In genomic region chr11:87148749-87149148, GRCh38 we compare ENCODE assay signal across 18 cellular contexts.
DNase-seq lines count a peak whose midpoint lies in the region; ATAC-seq, FAIRE-seq and TF ChIP-seq lines count a peak whose summit lies in the region.
"Had no signal": no experiment of that assay in that cellular context is flagged by ENCODE, and none has a peak within 500 bp of the region (broad histone marks: within the 10 kb centered on the region; RNA-seq: fewer than 3 reads in every experiment).

No MANE protein-coding gene starts in this region.

- peaks cover 14% of the 10 kb centered on the region for H3K36me3 Mint-ChIP-seq in neural progenitor cell

- H3F3A ChIP-seq in neural progenitor cell (ENCODE audit: low read depth) = peaks cover 6% of the 10 kb centered on the region

- H3K36me3 ChIP-seq in HepG2 (replicated peaks in 1 of 2; ENCODE audit: control insufficient read depth in 1 of 2, insufficient read depth in 2 of 2, low read length in 2 of 2) = no peaks in the 10 kb centered on the region
- H3K36me3 ChIP-seq in right lobe of liver = no peaks in the 10 kb centered on the region
- H3K36me3 ChIP-seq in K562 (ENCODE audit: control insufficient read depth, insufficient read depth, low read length) = no peaks in the 10 kb centered on the region
- no peaks in the 10 kb centered on the region for H3K36me3 ChIP-seq in neural progenitor cell
- no peaks in the 10 kb centered on the region for H3K36me3 ChIP-seq in breast epithelium

- H4K20me1 ChIP-seq in HepG2 (ENCODE audit: insufficient read depth, low read length) = peaks cover 18% of the 10 kb centered on the region
- H4K20me1 ChIP-seq in K562 (replicated peaks; ENCODE audit: control insufficient read depth, insufficient read depth, low read length) = no peaks in the 10 kb centered on the region
- no peaks in the 10 kb centered on the region for H4K20me1 ChIP-seq in neural progenitor cell (ENCODE audit: low read depth)

- H3K9me3 Mint-ChIP-seq in neural progenitor cell = peaks cover 17% of the 10 kb centered on the region
- H3K9me3 Mint-ChIP-seq: H9 had no signal

- FAIRE-seq in HepG2 (lab: Jason Lieb, UNC) (no peak), K562 (lab: Jason Lieb, UNC) (no peak)
- FAIRE-seq: H1, HTR-8/SVneo had no signal

- BruUV-seq in HepG2 (replicated peaks; lab: Mats Ljungman, UMichigan) (no TSS peak), K562 (replicated peaks; lab: Mats Ljungman, UMichigan) (no TSS peak)

- TF ChIP-seq EP300 in HepG2 (IDR thresholded peaks at IDR 0.05; ENCODE audit: low read depth in 2 of 2, low read length in 2 of 2) (no peak), HepG2 (CRISPR knock-in tag; IDR thresholded peaks at IDR 0.05; ENCODE audit: borderline replicate concordance) (no peak), K562 (IDR thresholded peaks at IDR 0.05; ENCODE audit: low read length) (no peak)

- H3K9me3 ChIP-seq in HepG2 (ENCODE audit: low read length) (no peaks in the 10 kb centered on the region), right lobe of liver (no peaks in the 10 kb centered on the region), K562 (replicated peaks; ENCODE audit: control insufficient read depth, insufficient read depth, low read depth, low read length) (no peaks in the 10 kb centered on the region), neural progenitor cell (ENCODE audit: low read depth) (no peaks in the 10 kb centered on the region), breast epithelium (no peaks in the 10 kb centered on the region)

- no peak for DNase-seq in HepG2 (ENCODE audit: low spot score)
- DNase-seq in right lobe of liver = no peak
- DNase-seq in K562 (ENCODE audit: extremely low read depth in 1 of 4, low spot score in 3 of 4) = no peak
- DNase-seq in neural progenitor cell (ENCODE audit: low spot score) = no peak
- no peak for DNase-seq in stimulated activated CD4-positive, alpha-beta T cell treated with anti-CD3 and anti-CD28 coated beads, Interleukin-12 subunit alpha, Interleukin-12 subunit beta, amount 100 ng/mL, for 4 hours
- DNase-seq in breast epithelium (ENCODE audit: low spot score in 2 of 2) = no peak
- DNase-seq: Calu3; CD8-positive, alpha-beta T cell; DMS79 treated with DMSO at 0.1 percent for 48 hours; GF-D8; H9 had no signal

- H3K4me3 Mint-ChIP-seq in neural progenitor cell = no peak overlapping the region
- H3K4me3 Mint-ChIP-seq: B cell; CD8-positive, alpha-beta T cell; H9 had no signal

- H3K27me3 Mint-ChIP-seq in neural progenitor cell (ENCODE audit: insufficient read depth, low read depth) = peaks cover 4% of the 10 kb centered on the region
- H3K27me3 Mint-ChIP-seq: B cell had no signal

- H3K27ac ChIP-seq in HepG2 (ENCODE audit: extremely low read length, insufficient read depth, low read length) (no peak overlapping the region), right lobe of liver (no peak overlapping the region), K562 (ENCODE audit: extremely low read depth, low read depth, low read length) (no peak overlapping the region), neural progenitor cell (peak overlapping the region; percentile 87), breast epithelium (no peak overlapping the region)
- H3K27ac ChIP-seq: 22Rv1; BLaER1 treated with 17β-estradiol and CSF1 and Interleukin-3, amounts not matched to agents 10 nM and 100 nM had no signal

- H3K4me3 ChIP-seq in HepG2 (replicated peaks in 1 of 3; ENCODE audit: insufficient read depth in 1 of 3, low read depth in 2 of 3, low read length in 3 of 3) (no peak overlapping the region), right lobe of liver (no peak overlapping the region), K562 (no peak overlapping the region), neural progenitor cell (no peak overlapping the region), breast epithelium (no peak overlapping the region)
- H3K4me3 ChIP-seq: BLaER1 treated with 17β-estradiol and CSF1 and Interleukin-3, amounts not matched to agents 10 nM and 100 nM had no signal

- CTCF ChIA-PET in HepG2 (lab: Yijun Ruan, JAX; ENCODE audit: low intra/inter-chr PET ratio, low total read pairs) = no interaction called here
- CTCF ChIA-PET in K562 (lab: Yijun Ruan, JAX; ENCODE audit: low intra/inter-chr PET ratio) = no interaction called here

- TF ChIP-seq POLR2A in HepG2 (IDR thresholded peaks at IDR 0.05; ENCODE audit: insufficient read depth in 1 of 2, low read depth in 2 of 2, low read length in 2 of 2) = no peak
- TF ChIP-seq POLR2A in right lobe of liver (IDR thresholded peaks at IDR 0.05) = no peak
- TF ChIP-seq POLR2A in K562 (conservative IDR thresholded peaks at IDR 0.05) = no peak
- TF ChIP-seq POLR2A in breast epithelium (IDR thresholded peaks at IDR 0.05) = no peak

- POLR2A ChIA-PET in HepG2 (lab: Yijun Ruan, JAX) (no interaction called here), K562 (lab: Yijun Ruan, JAX) (no interaction called here)

- H3K9me1 ChIP-seq in K562 (ENCODE audit: control insufficient read depth, insufficient read depth, low read length) = no peaks in the 10 kb centered on the region

- H3K4me1 Mint-ChIP-seq in neural progenitor cell = peaks cover 22% of the 10 kb centered on the region

- H3K4me2 ChIP-seq in HepG2 (ENCODE audit: low read depth, low read length) (no peak overlapping the region), K562 (ENCODE audit: insufficient read depth, low read length) (no peak overlapping the region), neural progenitor cell (peak overlapping the region; percentile 50)
- H3K4me2 ChIP-seq: BLaER1 treated with 17β-estradiol and CSF1 and Interleukin-3, amounts not matched to agents 10 nM and 100 nM had no signal

- H3K27ac Mint-ChIP-seq in neural progenitor cell = no peak overlapping the region
- H3K27ac Mint-ChIP-seq: B cell; CD8-positive, alpha-beta T cell had no signal

- intact Hi-C loops in HepG2 (cut with micrococcal nuclease; ENCODE audit: unreplicated experiment) (no loop called here), right lobe of liver (cut with DNase I) (no loop called here), K562 (cut with micrococcal nuclease) (no loop called here), breast epithelium (cut with DNase I; ENCODE audit: low total_unique reads) (no loop called here)

- in situ Hi-C loops in HepG2 (cut with HindIII; ENCODE audit: extremely low pct_ligation_motif_present, low pct_unique_long_range_greater_than_20kb) (no loop called here), K562 (cut with MboI) (no loop called here)

- WGBS in HepG2 (ENCODE audit: low lambda C conversion rate) = 88% methylated on average over 2 of the region's 2 CpGs
- 90% methylated on average over 2 of the region's 2 CpGs for WGBS in right lobe of liver (ENCODE audit: insufficient coverage, low coverage, low lambda C conversion rate, missing lambda C conversion rate)
- WGBS in K562 (ENCODE audit: insufficient coverage, low coverage, missing lambda C conversion rate) = 54% methylated on average over 2 of the region's 2 CpGs

- ATAC-seq in HepG2 (no peak), right lobe of liver (no peak), K562 (no peak), HG03432 (IDR thresholded peaks at IDR 0.05; ENCODE audit: unreplicated experiment) (no peak), HG03159 (IDR thresholded peaks at IDR 0.05; ENCODE audit: unreplicated experiment) (no peak)
- ATAC-seq: CD8-positive, alpha-beta T cell had no signal

- no peak overlapping the region for H3K9ac ChIP-seq in HepG2 (ENCODE audit: insufficient read depth, low read depth, low read length)
- H3K9ac ChIP-seq in K562 (ENCODE audit: insufficient read depth in 1 of 2, low read depth in 2 of 2, low read length in 2 of 2) = no peak overlapping the region
- H3K9ac ChIP-seq in neural progenitor cell = no peak overlapping the region
- H3K9ac ChIP-seq: BLaER1 treated with 17β-estradiol and CSF1 and Interleukin-3, amounts not matched to agents 10 nM and 100 nM had no signal

- peaks cover 70% of the 10 kb centered on the region for H3K79me2 ChIP-seq in HepG2 (ENCODE audit: insufficient read depth, low read length)
- peaks cover 16% of the 10 kb centered on the region for H3K79me2 ChIP-seq in K562 (ENCODE audit: control insufficient read depth, insufficient read depth, low read length)
- H3K79me2 ChIP-seq in neural progenitor cell (ENCODE audit: low read depth) = peaks cover 34% of the 10 kb centered on the region

- TF ChIP-seq CTCF in HepG2 (CRISPR knock-in tag; IDR thresholded peaks at IDR 0.05) (no peak), right lobe of liver (IDR thresholded peaks at IDR 0.05) (no peak), K562 (IDR thresholded peaks at IDR 0.05 in 2 of 3, conservative IDR thresholded peaks at IDR 0.05 in 1 of 3; ENCODE audit: insufficient read depth in 2 of 3, low read depth in 1 of 3, low read length in 3 of 3) (no peak), neural progenitor cell (IDR thresholded peaks at IDR 0.05) (no peak), breast epithelium (IDR thresholded peaks at IDR 0.05) (no peak)

- no peaks in the 10 kb centered on the region for H3K27me3 ChIP-seq in HepG2 (ENCODE audit: control insufficient read depth in 1 of 2, insufficient read depth in 2 of 2, low read length in 2 of 2)
- no peaks in the 10 kb centered on the region for H3K27me3 ChIP-seq in right lobe of liver
- H3K27me3 ChIP-seq in K562 (ENCODE audit: control insufficient read depth in 2 of 2, insufficient read depth in 2 of 2, low read length in 2 of 2) = no peaks in the 10 kb centered on the region
- no peaks in the 10 kb centered on the region for H3K27me3 ChIP-seq in neural progenitor cell
- no peaks in the 10 kb centered on the region for H3K27me3 ChIP-seq in breast epithelium
- H3K27me3 ChIP-seq: BLaER1 treated with 17β-estradiol and CSF1 and Interleukin-3, amounts not matched to agents 10 nM and 100 nM had no signal

- TF ChIP-seq RAD21 in HepG2 (CRISPR knock-in tag; IDR thresholded peaks at IDR 0.05) (no peak), K562 (CRISPR knock-in tag; conservative IDR thresholded peaks at IDR 0.05 in 1 of 2, IDR thresholded peaks at IDR 0.05 in 1 of 2) (no peak)

- H2AFZ ChIP-seq in HepG2 (ENCODE audit: low read length) (no peak overlapping the region), K562 (ENCODE audit: low read depth, low read length) (no peak overlapping the region), neural progenitor cell (replicated peaks) (no peak overlapping the region)

- H3K4me1 ChIP-seq in HepG2 (ENCODE audit: insufficient read depth, low read length) = peaks cover 32% of the 10 kb centered on the region
- H3K4me1 ChIP-seq in right lobe of liver = no peaks in the 10 kb centered on the region
- H3K4me1 ChIP-seq in K562 (replicated peaks in 1 of 2; ENCODE audit: control insufficient read depth in 2 of 2, insufficient read depth in 2 of 2, low read length in 2 of 2) = no peaks in the 10 kb centered on the region
- peaks cover 43% of the 10 kb centered on the region for H3K4me1 ChIP-seq in neural progenitor cell
- no peaks in the 10 kb centered on the region for H3K4me1 ChIP-seq in breast epithelium

TF ChIP-seq in K562, 482 proteins besides CTCF, POLR2A, EP300 and RAD21 (continues in another document):
- no peak for TF ChIP-seq BMI1 (IDR thresholded peaks at IDR 0.05; ENCODE audit: low read length)
- TF ChIP-seq DIDO1 (tag; IDR thresholded peaks at IDR 0.05; ENCODE audit: low read depth) = no peak

Comparison
In these comparisons a context has a peak if more than half of its experiments do, and no peak if none do; other contexts are left out.
1. Of the 241 proteins assayed by ChIP-seq in both HepG2 and K562: peak only in HepG2: none; only in K562: MAFG; in both: MAFF; in neither: 238; mixed calls (peak in some experiments, not most) for 1.